ENCODE assay signal across 8 cellular contexts in genomic region chr10:22341190-22341935, GRCh38. TPM values are rescaled to one million over a fixed set of nuclear protein-coding genes. Genes with fewer than 3 reads are reported as not detected.
DNase-seq lines count a peak whose midpoint lies in the region; ATAC-seq and TF ChIP-seq lines count a peak whose summit lies in the region.

No MANE protein-coding gene starts in this region.

- no peak for TF ChIP-seq CTCF in CD14-positive monocyte (IDR thresholded peaks at IDR 0.05)

- ATAC-seq in GM19395 (IDR thresholded peaks at IDR 0.05; ENCODE audit: unreplicated experiment) (peak; percentile 18), HG03571 (IDR thresholded peaks at IDR 0.05; ENCODE audit: unreplicated experiment) (peak; percentile 25), HG03342 (IDR thresholded peaks at IDR 0.05; ENCODE audit: unreplicated experiment) (no peak)
- ATAC-seq in stimulated activated effector memory CD8-positive, alpha-beta T cell treated with anti-CD3 and anti-CD28 coated beads, Interleukin-12 subunit alpha, Interleukin-12 subunit beta, amount 100 ng/mL, for 72 hours = peak; percentile 1

- peak overlapping the region; percentile 64; the same call in 1 of the 2 replicates for H3K4me3 ChIP-seq in iPS-18c (ENCODE audit: insufficient read depth, low read depth, low read length)

- peak overlapping the region; percentile 79 to 94 for H3K4me3 Mint-ChIP-seq in CD14-positive monocyte
- peak overlapping the region; percentile 73 for H3K4me3 Mint-ChIP-seq in activated naive CD8-positive, alpha-beta T cell treated with anti-CD3 and anti-CD28 coated beads for 36 hours
- H3K4me3 Mint-ChIP-seq in stimulated activated effector memory CD8-positive, alpha-beta T cell treated with anti-CD3 and anti-CD28 coated beads, Interleukin-12 subunit alpha, Interleukin-12 subunit beta, amount 100 ng/mL, for 72 hours = peak overlapping the region; percentile 74

- peak overlapping the region in 6 of 7 donors; percentile 51 to 71 (median 62) for H3K27ac Mint-ChIP-seq in CD14-positive monocyte
- no peak overlapping the region for H3K27ac Mint-ChIP-seq in activated naive CD8-positive, alpha-beta T cell treated with anti-CD3 and anti-CD28 coated beads for 36 hours
- peak overlapping the region; percentile 26 for H3K27ac Mint-ChIP-seq in stimulated activated effector memory CD8-positive, alpha-beta T cell treated with anti-CD3 and anti-CD28 coated beads, Interleukin-12 subunit alpha, Interleukin-12 subunit beta, amount 100 ng/mL, for 72 hours

- no peaks in the 10 kb centered on the region for H3K9me3 ChIP-seq in iPS-18c (ENCODE audit: control insufficient read depth, insufficient read depth, low read length)

- intact Hi-C loops in CD14-positive monocyte (cut with micrococcal nuclease) = loop anchor here (10.0 kb wide), 3 partner anchors 93 to 827 kb away; partner anchors contain the start of gene DNAJC1 (in 1 of the 2)

- H3K9me3 Mint-ChIP-seq in CD14-positive monocyte = peaks cover 3 to 36% (median 25%) of the 10 kb centered on the region in 7 donors
- H3K9me3 Mint-ChIP-seq in activated naive CD8-positive, alpha-beta T cell treated with anti-CD3 and anti-CD28 coated beads for 36 hours = peaks cover 2% of the 10 kb centered on the region
- peaks cover 2% of the 10 kb centered on the region for H3K9me3 Mint-ChIP-seq in stimulated activated effector memory CD8-positive, alpha-beta T cell treated with anti-CD3 and anti-CD28 coated beads, Interleukin-12 subunit alpha, Interleukin-12 subunit beta, amount 100 ng/mL, for 72 hours

- peaks cover 84 to 93% (median 85%) of the 10 kb centered on the region in 3 donors for H3K27me3 Mint-ChIP-seq in CD14-positive monocyte (ENCODE audit: low read depth in 3 of 3)
- peaks cover 90% of the 10 kb centered on the region for H3K27me3 Mint-ChIP-seq in activated naive CD8-positive, alpha-beta T cell treated with anti-CD3 and anti-CD28 coated beads for 36 hours

- DNase-seq in CD14-positive monocyte (ENCODE audit: low spot score) (peak; percentile 49), DMS153 (lab: John Stamatoyannopoulos, UW) (no peak)
- peak; percentile 15 for DNase-seq in activated naive CD8-positive, alpha-beta T cell treated with anti-CD3 and anti-CD28 coated beads for 36 hours
- DNase-seq in stimulated activated effector memory CD8-positive, alpha-beta T cell treated with anti-CD3 and anti-CD28 coated beads, Interleukin-12 subunit alpha, Interleukin-12 subunit beta, amount 100 ng/mL, for 72 hours (ENCODE audit: low spot score in 2 of 2) = no peak

- peaks cover 2 to 21% of the 10 kb centered on the region in 2 donors for H3K36me3 Mint-ChIP-seq in CD14-positive monocyte
- H3K36me3 Mint-ChIP-seq in activated naive CD8-positive, alpha-beta T cell treated with anti-CD3 and anti-CD28 coated beads for 36 hours = peaks cover 5% of the 10 kb centered on the region
- peaks cover 22% of the 10 kb centered on the region for H3K36me3 Mint-ChIP-seq in stimulated activated effector memory CD8-positive, alpha-beta T cell treated with anti-CD3 and anti-CD28 coated beads, Interleukin-12 subunit alpha, Interleukin-12 subunit beta, amount 100 ng/mL, for 72 hours

- H3K4me1 Mint-ChIP-seq in CD14-positive monocyte = peaks cover 42% of the 10 kb centered on the region
- H3K4me1 Mint-ChIP-seq in activated naive CD8-positive, alpha-beta T cell treated with anti-CD3 and anti-CD28 coated beads for 36 hours = peaks cover 30% of the 10 kb centered on the region
- peaks cover 32% of the 10 kb centered on the region for H3K4me1 Mint-ChIP-seq in stimulated activated effector memory CD8-positive, alpha-beta T cell treated with anti-CD3 and anti-CD28 coated beads, Interleukin-12 subunit alpha, Interleukin-12 subunit beta, amount 100 ng/mL, for 72 hours

RNA-seq across cellular contexts. Expression of gene SPAG6, which starts 3.9 kb away (rescaled TPM):
- under 1 TPM in 1 of 2 donors, not detected in 1; 0.11 TPM for polyA plus RNA-seq in CD14-positive monocyte
- total RNA-seq in activated naive CD8-positive, alpha-beta T cell treated with anti-CD3 and anti-CD28 coated beads for 36 hours = not detected

RNA-seq across cellular contexts. Expression of gene BMI1, which starts 20.5 kb away (rescaled TPM):
- polyA plus RNA-seq in CD14-positive monocyte = 10 to 100 TPM in 1 of 2 donors, 1 to 10 TPM in 1; 7.5 to 11.0 TPM
- total RNA-seq in activated naive CD8-positive, alpha-beta T cell treated with anti-CD3 and anti-CD28 coated beads for 36 hours = 10 to 100 TPM; 59.2 to 59.6 TPM

RNA-seq across cellular contexts. Expression of gene COMMD3, which starts 25.2 kb away (rescaled TPM):
- 100 to 1,000 TPM; 138 to 140 TPM for polyA plus RNA-seq in CD14-positive monocyte
- total RNA-seq in activated naive CD8-positive, alpha-beta T cell treated with anti-CD3 and anti-CD28 coated beads for 36 hours = 10 to 100 TPM; 46.8 to 53.5 TPM

Comparison
In these comparisons a context has a peak if more than half of its experiments do, and no peak if none do; other contexts are left out.
1. DNase-seq: peak in CD14-positive monocyte (single experiment) and activated naive CD8-positive, alpha-beta T cell treated with anti-CD3 and anti-CD28 coated beads for 36 hours (single experiment); none in stimulated activated effector memory CD8-positive, alpha-beta T cell treated with anti-CD3 and anti-CD28 coated beads, Interleukin-12 subunit alpha, Interleukin-12 subunit beta, amount 100 ng/mL, for 72 hours (0 of 2) and DMS153 (single experiment).
2. Peak in every context shown above with its lines, with median percentiles within 50 percentile points of each other: H3K4me3 Mint-ChIP-seq.